10 cellular contexts compared by ENCODE assay signal in the genomic region with DNA sequence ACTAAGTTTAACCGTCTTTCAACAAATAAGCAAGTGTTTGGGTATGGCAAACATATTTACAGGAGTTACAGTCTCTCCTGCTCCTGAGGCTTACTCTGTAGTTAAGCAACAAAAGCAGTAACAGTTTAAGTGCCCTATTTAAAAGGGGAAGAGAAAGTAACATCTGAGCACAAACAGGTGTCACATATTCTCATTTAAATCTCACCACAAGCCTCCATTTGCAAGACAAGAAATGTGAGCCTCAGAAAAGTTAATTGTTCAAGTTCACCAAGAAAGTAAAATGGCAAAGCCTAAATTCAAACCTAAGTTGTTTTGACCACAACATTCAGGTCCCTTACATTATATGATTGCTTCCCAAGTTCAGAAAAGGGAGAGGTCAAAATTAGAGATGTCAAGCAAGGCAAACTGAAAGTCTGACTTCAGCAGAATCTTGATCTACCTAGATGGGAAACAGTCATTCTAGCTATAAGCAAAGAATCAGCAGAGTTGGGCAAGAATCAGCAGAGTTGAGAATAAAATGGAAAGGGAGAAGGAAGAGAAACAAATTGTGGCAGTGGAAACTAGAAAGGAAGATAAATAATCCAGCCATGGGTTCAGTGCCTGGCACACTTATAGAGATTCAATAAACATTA.
DNase-seq lines count a peak whose midpoint lies in the region; ATAC-seq lines count a peak whose summit lies in the region.
"Had no signal": no experiment of that assay in that cellular context is flagged by ENCODE, and none has a peak within 500 bp of the region (broad histone marks: within the 10 kb centered on the region; RNA-seq: fewer than 3 reads in every experiment).

No MANE protein-coding gene starts in this region.

- H3K27me3 ChIP-seq in NT2/D1 (ENCODE audit: insufficient read depth, insufficient read length): no peaks in the 10 kb centered on the region

- no peak overlapping the region for H3K9ac ChIP-seq in NT2/D1 (ENCODE audit: insufficient read length, low read depth)
- H3K9ac ChIP-seq: GM23248 had no signal

- DNase-seq in ELF-1 (ENCODE audit: low read depth, low spot score): peak; percentile 7
- DNase-seq in NT2/D1 (ENCODE audit: low read depth, low spot score): peak; percentile 73
- no peak for DNase-seq in dermis blood vessel endothelial cell
- DNase-seq in occipital lobe (lab: John Stamatoyannopoulos, UW): no peak
- no peak for DNase-seq in NCI-H2227 (lab: John Stamatoyannopoulos, UW; ENCODE audit: unreplicated experiment)
- no peak for DNase-seq in NCI-H345 (lab: John Stamatoyannopoulos, UW)
- DNase-seq: GM23248, NCI-H774 had no signal

- ATAC-seq in GM19467 (IDR thresholded peaks at IDR 0.05; ENCODE audit: unreplicated experiment) (peak; percentile 89), HG03064 (IDR thresholded peaks at IDR 0.05; ENCODE audit: low read depth, unreplicated experiment) (peak; percentile 84)

- no peaks in the 10 kb centered on the region for H3K9me3 ChIP-seq in NT2/D1 (ENCODE audit: insufficient read depth, low read length)

- H3K36me3 ChIP-seq in NT2/D1 (ENCODE audit: insufficient read depth, insufficient read length, low read length): peaks cover 13% of the 10 kb centered on the region

- no peak overlapping the region for H3K4me3 ChIP-seq in NT2/D1 (ENCODE audit: insufficient read length, low read depth)
- H3K4me3 ChIP-seq: GM23248 had no signal

- H3K4me1 ChIP-seq in NT2/D1 (ENCODE audit: insufficient read depth, insufficient read length): no peaks in the 10 kb centered on the region

Comparison
In these comparisons a context has a peak if more than half of its experiments do, and no peak if none do; other contexts are left out.
1. DNase-seq: peak in ELF-1 (single experiment) and NT2/D1 (single experiment); none in dermis blood vessel endothelial cell (single experiment), occipital lobe (single experiment), NCI-H2227 (single experiment) and NCI-H345 (single experiment).